In the genomic region with DNA sequence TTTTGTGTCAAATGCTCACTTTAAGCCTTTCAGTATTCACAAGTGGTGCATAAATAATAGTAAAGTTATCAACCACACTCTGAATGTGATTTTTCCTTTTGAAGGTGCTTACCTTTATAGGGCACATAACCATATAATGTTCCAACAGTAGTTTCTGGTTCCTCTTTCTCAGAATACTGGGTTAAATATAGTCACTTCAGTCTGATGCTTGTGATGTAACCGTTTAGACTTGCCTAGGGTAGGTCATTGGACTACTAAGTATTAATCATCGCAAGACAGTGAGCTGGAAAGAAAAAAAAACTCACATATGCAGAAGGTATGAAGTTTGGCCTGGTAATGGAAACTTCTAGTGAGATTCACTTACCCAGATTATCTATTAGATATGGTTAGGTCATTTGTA, we compare ENCODE assay signal across 7 cellular contexts.
A peak's percentile ranks its signal among the peaks of the same experiment; 100 is the strongest.
DNase-seq lines count a peak whose midpoint lies in the region; ATAC-seq lines count a peak whose summit lies in the region.

No MANE protein-coding gene starts in this region.

- ATAC-seq in GM18867 (IDR thresholded peaks at IDR 0.05; ENCODE audit: unreplicated experiment) (peak; percentile 55), HG02678 (IDR thresholded peaks at IDR 0.05; ENCODE audit: unreplicated experiment) (peak; percentile 31)

- DNase-seq in NOMO-1 (lab: John Stamatoyannopoulos, UW; ENCODE audit: unreplicated experiment in 2 of 2) (peak; percentile 74 to 98), kidney glomerular epithelial cell (lab: John Stamatoyannopoulos, UW) (peak; percentile 50), head of caudate nucleus (no peak), superior temporal gyrus (ENCODE audit: extremely low spot score) (no peak), NCI-H446 treated with DMSO at 0.1 percent for 48 hours (lab: John Stamatoyannopoulos, UW) (no peak)

- intact Hi-C loops in head of caudate nucleus (cut with DNase I): no loop called here

Comparison
In these comparisons a context has a peak if more than half of its experiments do, and no peak if none do; other contexts are left out.
1. DNase-seq: peak in NOMO-1 (2 of 2) and kidney glomerular epithelial cell (single experiment); none in head of caudate nucleus (0 of 42), superior temporal gyrus (single experiment) and NCI-H446 treated with DMSO at 0.1 percent for 48 hours (single experiment).